In genomic region chr11:70517203-70517602, GRCh38 we compare ENCODE assay signal across 18 cellular contexts.
DNase-seq lines count a peak whose midpoint lies in the region; ATAC-seq and TF ChIP-seq lines count a peak whose summit lies in the region.
"Had no signal": no experiment of that assay in that cellular context is flagged by ENCODE, and none has a peak within 500 bp of the region (broad histone marks: within the 10 kb centered on the region; RNA-seq: fewer than 3 reads in every experiment).

No MANE protein-coding gene starts in this region.

- H3K9me3 ChIP-seq in heart left ventricle (peaks cover 0 to 23% (median 15%) of the 10 kb centered on the region in 12 donors), RWPE2 (ENCODE audit: severe bottlenecking) (peaks cover 6% of the 10 kb centered on the region), left lung (peaks cover 0 to 22% of the 10 kb centered on the region in 2 donors), spleen (peaks cover 0 to 29% (median 22%) of the 10 kb centered on the region in 8 donors), hepatocyte (ENCODE audit: low read depth) (peaks cover 7% of the 10 kb centered on the region)

- H3K36me3 ChIP-seq in heart left ventricle (no peaks in the 10 kb centered on the region), RWPE2 (ENCODE audit: low read depth) (no peaks in the 10 kb centered on the region), left lung (no peaks in the 10 kb centered on the region), spleen (no peaks in the 10 kb centered on the region), hepatocyte (replicated peaks; ENCODE audit: insufficient read depth, low read depth) (no peaks in the 10 kb centered on the region)

- H3K27ac ChIP-seq in heart left ventricle (no peak overlapping the region), RWPE2 (ENCODE audit: poor library complexity, severe bottlenecking) (no peak overlapping the region), left lung (peak overlapping the region in 1 of 2 donors; percentile 39), spleen (no peak overlapping the region), hepatocyte (no peak overlapping the region)
- H3K27ac ChIP-seq: 22Rv1, A549, C4-2B had no signal

- H3K27me3 ChIP-seq in heart left ventricle (peaks cover 0 to 8% (median 0%) of the 10 kb centered on the region in 9 donors), RWPE2 (ENCODE audit: insufficient read depth, poor library complexity, severe bottlenecking) (peaks cover 2% of the 10 kb centered on the region), left lung (peaks cover 0 to 4% of the 10 kb centered on the region in 2 donors), spleen (replicated peaks in 1 of 7) (peaks cover 0 to 17% (median 0%) of the 10 kb centered on the region in 7 donors), hepatocyte (no peaks in the 10 kb centered on the region)

- H3K9me2 ChIP-seq in hepatocyte (replicated peaks; ENCODE audit: insufficient read depth), result no peaks in the 10 kb centered on the region

- ATAC-seq in Right ventricle myocardium superior (ENCODE audit: poor library complexity), result no peak
- ATAC-seq in heart left ventricle, result no peak
- ATAC-seq in RWPE2 (ENCODE audit: low read depth), result no peak
- ATAC-seq in left lung, result peak; percentile 56
- ATAC-seq in GM18498 (IDR thresholded peaks at IDR 0.05; ENCODE audit: unreplicated experiment), result no peak
- no peak for ATAC-seq in stimulated activated naive CD8-positive, alpha-beta T cell treated with anti-CD3 and anti-CD28 coated beads, Interleukin-15, Interleukin-2, amounts not matched to agents 100 U/mL and 50 U/mL, for 24 hours
- ATAC-seq: A549 had no signal

- H3K4me1 ChIP-seq in heart left ventricle (no peaks in the 10 kb centered on the region), RWPE2 (ENCODE audit: insufficient read depth, poor library complexity, severe bottlenecking) (no peaks in the 10 kb centered on the region), left lung (no peaks in the 10 kb centered on the region), spleen (peaks cover 0 to 3% (median 0%) of the 10 kb centered on the region in 6 donors), hepatocyte (ENCODE audit: insufficient read depth) (no peaks in the 10 kb centered on the region)
- H3K4me1 ChIP-seq: A549, Caco-2 had no signal

- H3K4me2 ChIP-seq in hepatocyte, result no peak overlapping the region
- H3K4me2 ChIP-seq: A549 had no signal

- DNase-seq in Right ventricle myocardium superior (peak; percentile 11), heart left ventricle (no peak), RWPE2 (ENCODE audit: low spot score) (peak; percentile 9), left lung (no peak), spleen (peak; percentile 36), hepatocyte (ENCODE audit: low spot score) (no peak)
- DNase-seq in stimulated activated naive CD8-positive, alpha-beta T cell treated with anti-CD3 and anti-CD28 coated beads, Interleukin-15, Interleukin-2, amounts not matched to agents 100 U/mL and 50 U/mL, for 24 hours, result no peak
- DNase-seq: AML-193; Caco-2; CD4-positive, alpha-beta T cell; DMS153; DMS79; GDM1; H9 had no signal

- no peak overlapping the region for H2AFZ ChIP-seq in hepatocyte

- H4K20me1 ChIP-seq in hepatocyte (ENCODE audit: insufficient read depth, poor library complexity, severe bottlenecking), result no peaks in the 10 kb centered on the region

- H3K4me3 ChIP-seq in heart left ventricle (no peak overlapping the region), RWPE2 (ENCODE audit: severe bottlenecking) (no peak overlapping the region), left lung (no peak overlapping the region), spleen (no peak overlapping the region), hepatocyte (no peak overlapping the region)
- H3K4me3 ChIP-seq: A549 had no signal

- TF ChIP-seq CTCF in heart left ventricle (IDR thresholded peaks at IDR 0.05), result no peak
- TF ChIP-seq CTCF in RWPE2 (IDR thresholded peaks at IDR 0.05; ENCODE audit: poor library complexity, severe bottlenecking), result no peak
- TF ChIP-seq CTCF in left lung (IDR thresholded peaks at IDR 0.05), result no peak
- no peak for TF ChIP-seq CTCF in spleen (IDR thresholded peaks at IDR 0.05 in 8 of 11, conservative IDR thresholded peaks at IDR 0.05 in 3 of 11)
- no peak for TF ChIP-seq CTCF in hepatocyte (IDR thresholded peaks at IDR 0.05; ENCODE audit: poor library complexity)

- H3K79me2 ChIP-seq in hepatocyte, result no peaks in the 10 kb centered on the region

- 88 to 90% (median 89%) methylated on average over 7 of the region's 7 CpGs for WGBS in heart left ventricle, 4 donors
- 86 to 94% (median 90%) methylated on average over 7 of the region's 7 CpGs for WGBS in spleen, 5 donors
- WGBS in hepatocyte (ENCODE audit: low lambda C conversion rate, missing lambda C conversion rate), result 91% methylated on average over 7 of the region's 7 CpGs

- no peak for TF ChIP-seq POLR2A in heart left ventricle (IDR thresholded peaks at IDR 0.05)
- no peak for TF ChIP-seq POLR2A in spleen (IDR thresholded peaks at IDR 0.05)

- intact Hi-C loops in Right ventricle myocardium superior (cut with DNase I), result no loop called here
- intact Hi-C loops in heart left ventricle (cut with DNase I), result no loop called here
- intact Hi-C loops in left lung (cut with DNase I), result no loop called here
- intact Hi-C loops in spleen (cut with DNase I; ENCODE audit: low total_unique reads), result no loop called here

Comparison
In these comparisons a context has a peak if more than half of its experiments do, and no peak if none do; other contexts are left out.
1. DNase-seq: peak in Right ventricle myocardium superior (single experiment), RWPE2 (single experiment) and spleen (single experiment); none in heart left ventricle (0 of 5), left lung (0 of 2), hepatocyte (single experiment) and stimulated activated naive CD8-positive, alpha-beta T cell treated with anti-CD3 and anti-CD28 coated beads, Interleukin-15, Interleukin-2, amounts not matched to agents 100 U/mL and 50 U/mL, for 24 hours (single experiment).